Comparison of ENCODE assay signal across 8 cellular contexts in the genomic region with DNA sequence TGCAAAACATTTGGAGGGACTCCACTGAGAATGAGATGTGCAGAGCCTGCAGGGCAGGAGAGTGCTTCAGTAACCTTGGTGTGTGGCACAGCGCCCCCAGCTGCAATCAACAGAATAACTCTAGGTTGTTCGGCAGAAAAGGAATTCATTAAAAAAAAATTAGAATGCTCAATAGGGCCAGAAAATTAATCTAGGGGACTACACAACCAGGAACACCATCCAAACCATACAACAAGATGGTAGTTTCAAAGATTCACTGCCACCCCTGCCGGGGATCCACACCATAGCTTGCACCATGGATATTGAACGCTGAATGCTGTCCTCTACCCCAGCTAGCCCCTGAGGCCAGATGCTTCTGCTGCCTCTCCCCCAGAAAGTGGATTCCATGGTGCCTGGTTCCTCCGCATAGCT. TPM values are rescaled to one million over a fixed set of nuclear protein-coding genes. Genes with fewer than 3 reads are reported as not detected.
DNase-seq lines count a peak whose midpoint lies in the region; ATAC-seq and TF ChIP-seq lines count a peak whose summit lies in the region.

No MANE protein-coding gene starts in this region.

- H3K9me3 ChIP-seq in T-helper 17 cell (ENCODE audit: control insufficient read depth, low read length, poor library complexity, severe bottlenecking) = no peaks in the 10 kb centered on the region

- TF ChIP-seq CTCF in fibroblast of pulmonary artery (IDR thresholded peaks at IDR 0.05; ENCODE audit: low read length, missing control alignments) (peak; percentile 79), retinal pigment epithelial cell (conservative IDR thresholded peaks at IDR 0.05; ENCODE audit: low read depth, low read length) (peak; percentile 86)

- no peak overlapping the region for H3K4me3 Mint-ChIP-seq in T-helper 17 cell

- H3K27me3 Mint-ChIP-seq in T-helper 17 cell = no peaks in the 10 kb centered on the region

- H3K4me1 Mint-ChIP-seq in T-helper 17 cell = peaks cover 6% of the 10 kb centered on the region

- DNase-seq in Ammon's horn (ENCODE audit: low spot score) (peak; percentile 49), T-helper 17 cell (no peak), fibroblast of pulmonary artery (ENCODE audit: low read depth) (peak; percentile 55), retinal pigment epithelial cell (ENCODE audit: low read depth) (no peak), superior temporal gyrus (ENCODE audit: extremely low spot score) (no peak)

- no peak overlapping the region for H3K4me3 ChIP-seq in fibroblast of pulmonary artery (replicated peaks; ENCODE audit: low read depth, low read length)
- no peak overlapping the region for H3K4me3 ChIP-seq in retinal pigment epithelial cell (ENCODE audit: low read length)

- ATAC-seq in GM18511 (IDR thresholded peaks at IDR 0.05; ENCODE audit: unreplicated experiment) (peak; percentile 57), HG03571 (IDR thresholded peaks at IDR 0.05; ENCODE audit: unreplicated experiment) (peak; percentile 41), T-helper 17 cell (peak; percentile 49), GM21737 (IDR thresholded peaks at IDR 0.05; ENCODE audit: unreplicated experiment) (no peak)

- no peak overlapping the region for H3K27ac Mint-ChIP-seq in T-helper 17 cell

- H3K36me3 Mint-ChIP-seq in T-helper 17 cell (ENCODE audit: low read depth) = peaks cover 6% of the 10 kb centered on the region

RNA-seq across cellular contexts. Expression of a gene that starts 50.1 kb away (rescaled TPM):
- total RNA-seq in T-helper 17 cell = 10 to 100 TPM; 10.5 to 16.1 TPM

Comparison
In these comparisons a context has a peak if more than half of its experiments do, and no peak if none do; other contexts are left out.
1. DNase-seq: peak in Ammon's horn (single experiment) and fibroblast of pulmonary artery (single experiment); none in T-helper 17 cell (0 of 3), retinal pigment epithelial cell (single experiment) and superior temporal gyrus (single experiment).